Comparison of ENCODE assay signal across 14 cellular contexts in genomic region chr5:157558681-157559080, GRCh38. TPM values are rescaled to one million over a fixed set of nuclear protein-coding genes. Genes with fewer than 3 reads are reported as not detected.
DNase-seq lines count a peak whose midpoint lies in the region; ATAC-seq, FAIRE-seq and TF ChIP-seq lines count a peak whose summit lies in the region.
"Had no signal": no experiment of that assay in that cellular context is flagged by ENCODE, and none has a peak within 500 bp of the region (broad histone marks: within the 10 kb centered on the region; RNA-seq: fewer than 3 reads in every experiment).

No MANE protein-coding gene starts in this region.

- peak overlapping the region; percentile 82 for H3K27ac Mint-ChIP-seq in astrocyte (ENCODE audit: unreplicated experiment)
- H3K27ac Mint-ChIP-seq: activated naive CD4-positive, alpha-beta T cell treated with anti-CD3 and anti-CD28 coated beads for 36 hours had no signal

- H3K27ac ChIP-seq in right atrium auricular region (peak overlapping the region; percentile 46 to 94), astrocyte (ENCODE audit: low read depth, low read length) (peak overlapping the region; percentile 90), muscle layer of colon (ENCODE audit: low read depth, low read length) (peak overlapping the region; percentile 73), aorta (ENCODE audit: low read depth in 1 of 2, low read length in 2 of 2) (peak overlapping the region; percentile 21 to 31)
- H3K27ac ChIP-seq: left lung, neural progenitor cell had no signal

- intact Hi-C loops in left ventricle myocardium superior (cut with micrococcal nuclease) (no loop called here), aorta (cut with DNase I) (no loop called here)

- no peak overlapping the region for H3K4me3 Mint-ChIP-seq in astrocyte (ENCODE audit: unreplicated experiment)
- H3K4me3 Mint-ChIP-seq in activated T-cell treated with anti-CD3 and anti-CD28 coated beads, Interleukin-2, amount 50 U/mL, for 4 hours, result no peak overlapping the region
- H3K4me3 Mint-ChIP-seq: activated naive CD4-positive, alpha-beta T cell treated with anti-CD3 and anti-CD28 coated beads for 36 hours; neural progenitor cell had no signal

- H3K27me3 Mint-ChIP-seq in astrocyte (ENCODE audit: low read depth, unreplicated experiment), result no peaks in the 10 kb centered on the region
- H3K27me3 Mint-ChIP-seq in activated T-cell treated with anti-CD3 and anti-CD28 coated beads, Interleukin-2, amount 50 U/mL, for 4 hours (ENCODE audit: low read depth), result no peaks in the 10 kb centered on the region

- H3K4me2 ChIP-seq in astrocyte (ENCODE audit: low read length), result peak overlapping the region; percentile 70
- H3K4me2 ChIP-seq: neural progenitor cell had no signal

- WGBS in aorta, 2 donors, result 10 to 18% methylated on average over 2 of the region's 2 CpGs

- no peak overlapping the region for H3K4me3 ChIP-seq in right atrium auricular region
- no peak overlapping the region for H3K4me3 ChIP-seq in astrocyte (ENCODE audit: insufficient read depth, low read depth, low read length)
- H3K4me3 ChIP-seq in muscle layer of colon (ENCODE audit: low read depth in 1 of 2, low read length in 2 of 2), result no peak overlapping the region
- no peak overlapping the region for H3K4me3 ChIP-seq in aorta (ENCODE audit: low read length in 2 of 2)
- H3K4me3 ChIP-seq: left lung, neural progenitor cell, thyroid gland had no signal

- TF ChIP-seq CTCF in right atrium auricular region (IDR thresholded peaks at IDR 0.05) (no peak), astrocyte (IDR thresholded peaks at IDR 0.05; ENCODE audit: insufficient read depth, low read depth, low read length) (no peak)

- ATAC-seq in left ventricle myocardium superior (no peak), aorta (ENCODE audit: low FRiP score) (no peak)
- no peak for ATAC-seq in activated T-cell treated with anti-CD3 and anti-CD28 coated beads, Interleukin-2, amount 50 U/mL, for 4 hours
- ATAC-seq: left lung had no signal

- H3K27me3 ChIP-seq in right atrium auricular region, result no peaks in the 10 kb centered on the region
- no peaks in the 10 kb centered on the region for H3K27me3 ChIP-seq in astrocyte (ENCODE audit: insufficient read depth, low read length)
- no peaks in the 10 kb centered on the region for H3K27me3 ChIP-seq in muscle layer of colon (ENCODE audit: control insufficient read depth in 1 of 2, insufficient read depth in 2 of 2, low read length in 2 of 2)
- no peaks in the 10 kb centered on the region for H3K27me3 ChIP-seq in aorta (ENCODE audit: control insufficient read depth in 1 of 2, insufficient read depth in 2 of 2, low read length in 1 of 2)
- H3K27me3 ChIP-seq: left lung, neural progenitor cell, thyroid gland had no signal

- H3K79me2 ChIP-seq in astrocyte (ENCODE audit: insufficient read depth, low read length), result peaks cover 94% of the 10 kb centered on the region

- H3K4me1 ChIP-seq in right atrium auricular region, result peaks cover 0 to 61% of the 10 kb centered on the region in 2 donors
- H3K4me1 ChIP-seq in astrocyte (ENCODE audit: insufficient read depth, low read length), result peaks cover 79% of the 10 kb centered on the region
- peaks cover 81% of the 10 kb centered on the region for H3K4me1 ChIP-seq in muscle layer of colon (ENCODE audit: insufficient read depth, low read length)
- peaks cover 6 to 9% of the 10 kb centered on the region in 2 donors for H3K4me1 ChIP-seq in aorta (ENCODE audit: control insufficient read depth in 1 of 2, insufficient read depth in 2 of 2, low read length in 2 of 2)

- peak overlapping the region; percentile 60 for H3K9ac ChIP-seq in astrocyte (ENCODE audit: low read length)
- H3K9ac ChIP-seq in muscle layer of colon (ENCODE audit: low read length), result no peak overlapping the region
- H3K9ac ChIP-seq: neural progenitor cell had no signal

- H3K9me3 ChIP-seq in right atrium auricular region (no peaks in the 10 kb centered on the region), astrocyte (ENCODE audit: insufficient read depth, low read depth, low read length) (no peaks in the 10 kb centered on the region), muscle layer of colon (ENCODE audit: low read length) (no peaks in the 10 kb centered on the region), aorta (ENCODE audit: control insufficient read depth, low read length) (no peaks in the 10 kb centered on the region)
- H3K9me3 ChIP-seq: left lung, thyroid gland had no signal

- FAIRE-seq in astrocyte (lab: Jason Lieb, UNC), result no peak
- FAIRE-seq: TTC549 had no signal

- H3K36me3 Mint-ChIP-seq in astrocyte (ENCODE audit: low read depth, unreplicated experiment), result peaks cover 35% of the 10 kb centered on the region
- peaks cover 23% of the 10 kb centered on the region for H3K36me3 Mint-ChIP-seq in activated T-cell treated with anti-CD3 and anti-CD28 coated beads, Interleukin-2, amount 50 U/mL, for 4 hours (ENCODE audit: insufficient read depth)

- no peak overlapping the region for H2AFZ ChIP-seq in astrocyte (ENCODE audit: low read depth, low read length)
- H2AFZ ChIP-seq: neural progenitor cell had no signal

- peaks cover 8% of the 10 kb centered on the region for H3K36me3 ChIP-seq in right atrium auricular region
- peaks cover 59% of the 10 kb centered on the region for H3K36me3 ChIP-seq in astrocyte (ENCODE audit: insufficient read depth, low read length)
- peaks cover 5% of the 10 kb centered on the region for H3K36me3 ChIP-seq in muscle layer of colon (ENCODE audit: insufficient read depth, low read length)
- no peaks in the 10 kb centered on the region for H3K36me3 ChIP-seq in aorta (ENCODE audit: control insufficient read depth in 1 of 2, insufficient read depth in 2 of 2, low read length in 1 of 2)
- H3K36me3 ChIP-seq: neural progenitor cell, thyroid gland had no signal

- peaks cover 85% of the 10 kb centered on the region for H4K20me1 ChIP-seq in astrocyte (ENCODE audit: insufficient read depth, low read length)

- H3K4me1 Mint-ChIP-seq in astrocyte (ENCODE audit: low read depth, unreplicated experiment), result peaks cover 60% of the 10 kb centered on the region
- peaks cover 76% of the 10 kb centered on the region for H3K4me1 Mint-ChIP-seq in activated T-cell treated with anti-CD3 and anti-CD28 coated beads, Interleukin-2, amount 50 U/mL, for 4 hours (ENCODE audit: low read depth)

- no peak for DNase-seq in right atrium auricular region (ENCODE audit: low spot score)
- no peak for DNase-seq in left ventricle myocardium superior
- no peak for DNase-seq in astrocyte (ENCODE audit: low read depth)
- DNase-seq in aorta, result no peak
- no peak for DNase-seq in activated T-cell treated with anti-CD3 and anti-CD28 coated beads, Interleukin-2, amount 50 U/mL, for 4 hours
- DNase-seq in GM19240 (ENCODE audit: insufficient read length, low spot score), result no peak
- DNase-seq in NOMO-1 treated with DMSO at 0.1 percent for 48 hours (lab: John Stamatoyannopoulos, UW; ENCODE audit: unreplicated experiment), result no peak
- DNase-seq: activated naive CD4-positive, alpha-beta T cell treated with anti-CD3 and anti-CD28 coated beads for 36 hours; left lung; NCI-H526 treated with DMSO at 0.1 percent for 48 hours had no signal

- H3K9me3 Mint-ChIP-seq in astrocyte (ENCODE audit: unreplicated experiment), result no peaks in the 10 kb centered on the region
- H3K9me3 Mint-ChIP-seq in activated T-cell treated with anti-CD3 and anti-CD28 coated beads, Interleukin-2, amount 50 U/mL, for 4 hours, result no peaks in the 10 kb centered on the region
- H3K9me3 Mint-ChIP-seq: activated naive CD4-positive, alpha-beta T cell treated with anti-CD3 and anti-CD28 coated beads for 36 hours; neural progenitor cell had no signal

RNA-seq across cellular contexts. Expression of gene ADAM19, which starts 16.9 kb away (rescaled TPM):
- total RNA-seq in right atrium auricular region (10 to 100 TPM; 13.1 to 49.5 TPM), left ventricle myocardium superior (9.3 TPM), astrocyte (316 and 332 TPM in 2 replicates), aorta (10 to 100 TPM; 31.0 to 42.8 TPM)
- 1 to 10 TPM; 1.5 to 9.6 TPM for polyA plus RNA-seq in aorta
- 10 to 100 TPM; 37.9 to 54.9 (median 49.2) TPM for total RNA-seq in activated T-cell treated with anti-CD3 and anti-CD28 coated beads, Interleukin-2, amount 50 U/mL, for 4 hours

Comparison
In these comparisons a context has a peak if more than half of its experiments do, and no peak if none do; other contexts are left out.
1. H3K27ac ChIP-seq: peak in every context shown above with its lines; median percentile 90 in astrocyte; 73 in muscle layer of colon; 70 in right atrium auricular region; 26 in aorta.